ENCODE assay signal across 12 cellular contexts in the genomic region with DNA sequence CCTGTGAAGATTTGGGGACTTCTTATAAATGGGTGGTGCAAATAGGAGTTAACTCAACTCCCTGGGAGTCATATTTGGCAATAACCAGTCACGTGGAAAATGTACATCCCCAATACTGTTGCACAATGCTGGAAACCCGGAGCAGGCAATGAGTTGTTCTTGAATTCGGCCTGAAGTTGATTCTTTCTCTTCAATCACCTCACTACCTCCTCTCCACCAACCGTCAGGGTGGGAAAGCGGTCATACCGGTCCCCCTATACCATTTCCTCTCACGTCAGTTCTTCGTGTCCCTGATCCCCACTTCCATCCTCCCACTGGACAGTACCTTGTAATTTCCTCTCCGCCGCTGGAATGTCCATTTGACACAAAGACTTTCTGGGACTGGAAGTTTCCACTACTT. TPM values are rescaled to one million over a fixed set of nuclear protein-coding genes. Genes with fewer than 3 reads are reported as not detected.
DNase-seq lines count a peak whose midpoint lies in the region; ATAC-seq and TF ChIP-seq lines count a peak whose summit lies in the region.
"Had no signal": no experiment of that assay in that cellular context is flagged by ENCODE, and none has a peak within 500 bp of the region (broad histone marks: within the 10 kb centered on the region; RNA-seq: fewer than 3 reads in every experiment).

No MANE protein-coding gene starts in this region.

- H3K4me1 Mint-ChIP-seq in activated CD4-positive, alpha-beta memory T cell treated with anti-CD3 and anti-CD28 coated beads, Interleukin-2, amount 10 ng/mL, durations not matched to agents 7 days and 5 days, result peaks cover 80% of the 10 kb centered on the region
- H3K4me1 Mint-ChIP-seq in effector memory CD8-positive, alpha-beta T cell (ENCODE audit: low read depth in 2 of 2), result peaks cover 63 to 79% of the 10 kb centered on the region in 2 donors
- peaks cover 7% of the 10 kb centered on the region for H3K4me1 Mint-ChIP-seq in Caco-2 (ENCODE audit: low read depth, unreplicated experiment)

- H4K8ac ChIP-seq in mesenchymal stem cell (ENCODE audit: low read length), result no peak overlapping the region

- H3K4me3 Mint-ChIP-seq in activated CD4-positive, alpha-beta memory T cell treated with anti-CD3 and anti-CD28 coated beads, Interleukin-2, amount 10 ng/mL, durations not matched to agents 7 days and 5 days, result peak overlapping the region; percentile 99
- peak overlapping the region; percentile 82 to 98 for H3K4me3 Mint-ChIP-seq in effector memory CD8-positive, alpha-beta T cell
- no peak overlapping the region for H3K4me3 Mint-ChIP-seq in Caco-2 (ENCODE audit: unreplicated experiment)

- 57 to 71% (median 60%) methylated on average over 10 of the region's 10 CpGs for WGBS in spleen, 5 donors
- 63% methylated on average over 9 of the region's 10 CpGs for WGBS in mesenchymal stem cell

- no peak overlapping the region for H3K4me2 ChIP-seq in mesenchymal stem cell (ENCODE audit: low read length, poor library complexity, severe bottlenecking)

- H3K14ac ChIP-seq in mesenchymal stem cell (ENCODE audit: low read length in 2 of 2), result no peak overlapping the region

- no peak overlapping the region for H2BK15ac ChIP-seq in mesenchymal stem cell (ENCODE audit: low read depth, poor library complexity, severe bottlenecking)

- no peaks in the 10 kb centered on the region for H3K9me3 ChIP-seq in KOPT-K1 (ENCODE audit: insufficient read depth, low read length, poor library complexity, severe bottlenecking)
- H3K9me3 ChIP-seq in spleen, result no peaks in the 10 kb centered on the region
- no peaks in the 10 kb centered on the region for H3K9me3 ChIP-seq in Caco-2
- H3K9me3 ChIP-seq in mesenchymal stem cell (ENCODE audit: control insufficient read depth, low read length), result no peaks in the 10 kb centered on the region
- H3K9me3 ChIP-seq: prostate gland had no signal

- TF ChIP-seq POLR2A in spleen (IDR thresholded peaks at IDR 0.05), result no peak

- DNase-seq in activated CD4-positive, alpha-beta memory T cell treated with anti-CD3 and anti-CD28 coated beads, Interleukin-2, amount 10 ng/mL, durations not matched to agents 7 days and 5 days, result no peak
- DNase-seq in effector memory CD8-positive, alpha-beta T cell, result no peak
- DNase-seq in spleen (no peak), Caco-2 (no peak), mesenchymal stem cell (no peak), RWPE1 (ENCODE audit: low spot score) (no peak)
- DNase-seq: NCI-H1092, NCI-H774 had no signal

- H3K27ac Mint-ChIP-seq in activated CD4-positive, alpha-beta memory T cell treated with anti-CD3 and anti-CD28 coated beads, Interleukin-2, amount 10 ng/mL, durations not matched to agents 7 days and 5 days, result peak overlapping the region; percentile 65
- H3K27ac Mint-ChIP-seq in effector memory CD8-positive, alpha-beta T cell, result peak overlapping the region; percentile 85 to 94
- no peak overlapping the region for H3K27ac Mint-ChIP-seq in Caco-2 (ENCODE audit: unreplicated experiment)

- ATAC-seq in effector memory CD8-positive, alpha-beta T cell (replicated peaks), result peak; percentile 8
- ATAC-seq: SK-N-SH treated with all-trans-retinoic acid at 6 μM for 48 hours had no signal

- TF ChIP-seq CTCF in spleen (IDR thresholded peaks at IDR 0.05 in 8 of 11, conservative IDR thresholded peaks at IDR 0.05 in 3 of 11), result no peak
- no peak for TF ChIP-seq CTCF in Caco-2 (IDR thresholded peaks at IDR 0.05; ENCODE audit: insufficient read depth in 1 of 2, low read depth in 1 of 2, low read length in 1 of 2, severe bottlenecking in 1 of 2, unreplicated experiment in 1 of 2)
- TF ChIP-seq CTCF in RWPE1 (conservative IDR thresholded peaks at IDR 0.05; ENCODE audit: low read depth), result no peak

- peaks cover 74% of the 10 kb centered on the region for H3K36me3 ChIP-seq in KOPT-K1 (ENCODE audit: insufficient read depth, low read length)
- H3K36me3 ChIP-seq in spleen, result peaks cover 0 to 52% (median 34%) of the 10 kb centered on the region in 6 donors
- no peaks in the 10 kb centered on the region for H3K36me3 ChIP-seq in Caco-2 (ENCODE audit: control insufficient read depth, insufficient read depth, low read length)
- H3K36me3 ChIP-seq in mesenchymal stem cell (ENCODE audit: control insufficient read depth in 1 of 2, insufficient read depth in 2 of 2, low read depth in 1 of 2, low read length in 2 of 2), result no peaks in the 10 kb centered on the region
- H3K36me3 ChIP-seq: prostate gland had no signal

- H3K36me3 Mint-ChIP-seq in activated CD4-positive, alpha-beta memory T cell treated with anti-CD3 and anti-CD28 coated beads, Interleukin-2, amount 10 ng/mL, durations not matched to agents 7 days and 5 days (ENCODE audit: low read depth), result peaks cover 76% of the 10 kb centered on the region
- H3K36me3 Mint-ChIP-seq in effector memory CD8-positive, alpha-beta T cell (ENCODE audit: insufficient read depth), result peaks cover 73% of the 10 kb centered on the region
- no peaks in the 10 kb centered on the region for H3K36me3 Mint-ChIP-seq in Caco-2 (ENCODE audit: insufficient read depth, unreplicated experiment)

- H3K27me3 Mint-ChIP-seq in activated CD4-positive, alpha-beta memory T cell treated with anti-CD3 and anti-CD28 coated beads, Interleukin-2, amount 10 ng/mL, durations not matched to agents 7 days and 5 days, result no peaks in the 10 kb centered on the region
- H3K27me3 Mint-ChIP-seq in effector memory CD8-positive, alpha-beta T cell, result no peaks in the 10 kb centered on the region
- H3K27me3 Mint-ChIP-seq in Caco-2 (ENCODE audit: insufficient read depth, unreplicated experiment), result peaks cover 24% of the 10 kb centered on the region

- H3K9ac ChIP-seq in mesenchymal stem cell (ENCODE audit: low read length), result no peak overlapping the region

- POLR2A ChIA-PET in activated CD4-positive, alpha-beta memory T cell treated with anti-CD3 and anti-CD28 coated beads, Interleukin-2, amount 10 ng/mL, durations not matched to agents 7 days and 5 days (lab: Charles Lee), result interaction anchor here (0.6 to 5.8 kb wide), 8 partner anchors 16 to 335 kb away, joined by 4 to 42 read pairs (median 8); a partner anchor contains a TSS
- POLR2A ChIA-PET in Caco-2 (lab: Charles Lee) (no interaction called here), RWPE1 (lab: Yijun Ruan, JAX; ENCODE audit: low non-redundant PET) (no interaction called here)

- CTCF ChIA-PET in activated CD4-positive, alpha-beta memory T cell treated with anti-CD3 and anti-CD28 coated beads, Interleukin-2, amount 10 ng/mL, durations not matched to agents 7 days and 5 days (lab: Charles Lee), result interaction anchor here (0.6 to 3.3 kb wide), 3 partner anchors 16 to 289 kb away, joined by 3 to 29 read pairs (median 5); a partner anchor contains a TSS
- CTCF ChIA-PET in Caco-2 (lab: Charles Lee), result no interaction called here
- CTCF ChIA-PET in RWPE1 (lab: Yijun Ruan, JAX), result no interaction called here

- no peak overlapping the region for H2BK120ac ChIP-seq in mesenchymal stem cell (ENCODE audit: low read depth, low read length)

- H3K27ac ChIP-seq in KOPT-K1 (ENCODE audit: low read depth, low read length, poor library complexity, severe bottlenecking) (peak overlapping the region; percentile 100), spleen (peak overlapping the region; percentile 29 to 90 (median 86)), mesenchymal stem cell (ENCODE audit: low read length, poor library complexity, severe bottlenecking) (no peak overlapping the region), RWPE1 (no peak overlapping the region)

- no peak overlapping the region for H3K23ac ChIP-seq in mesenchymal stem cell (ENCODE audit: low read length in 2 of 2)

- no peak overlapping the region for H2BK5ac ChIP-seq in mesenchymal stem cell (ENCODE audit: low read depth, low read length, poor library complexity, severe bottlenecking)

- no peak overlapping the region for H3K18ac ChIP-seq in mesenchymal stem cell (ENCODE audit: low read depth in 1 of 2, low read length in 2 of 2)

- H3K4ac ChIP-seq in mesenchymal stem cell (ENCODE audit: low read depth in 1 of 2, low read length in 2 of 2), result no peak overlapping the region

- H2BK12ac ChIP-seq in mesenchymal stem cell (ENCODE audit: low read length in 2 of 2), result no peak overlapping the region

- H2AK5ac ChIP-seq in mesenchymal stem cell (ENCODE audit: low read length, severe bottlenecking), result no peak overlapping the region

- no TSS peak for BruUV-seq in Caco-2 (replicated peaks; lab: Mats Ljungman, UMichigan)

- H2AFZ ChIP-seq in mesenchymal stem cell (ENCODE audit: low read depth, low read length), result no peak overlapping the region

- no peaks in the 10 kb centered on the region for H3K27me3 ChIP-seq in spleen (replicated peaks in 1 of 7)
- H3K27me3 ChIP-seq in Caco-2 (replicated peaks; ENCODE audit: control insufficient read depth, insufficient read depth, low read length), result peaks cover 1% of the 10 kb centered on the region; the same call in 1 of the 2 replicates
- H3K27me3 ChIP-seq in mesenchymal stem cell (ENCODE audit: control insufficient read depth in 1 of 2, insufficient read depth in 1 of 2, low read length in 2 of 2), result peaks cover 0 to 17% of the 10 kb centered on the region in 2 experiments

- no peak overlapping the region for H4K91ac ChIP-seq in mesenchymal stem cell (ENCODE audit: low read length)

- intact Hi-C loops in spleen (cut with DNase I; ENCODE audit: low total_unique reads), result no loop called here
- intact Hi-C loops in Caco-2 (cut with micrococcal nuclease; ENCODE audit: unreplicated experiment), result no loop called here

- peaks cover 10 to 92% (median 65%) of the 10 kb centered on the region in 6 donors for H3K4me1 ChIP-seq in spleen
- no peaks in the 10 kb centered on the region for H3K4me1 ChIP-seq in Caco-2
- no peaks in the 10 kb centered on the region for H3K4me1 ChIP-seq in mesenchymal stem cell (ENCODE audit: control insufficient read depth, insufficient read depth, low read depth, low read length)
- H3K4me1 ChIP-seq: prostate gland had no signal

- no peaks in the 10 kb centered on the region for H3K9me3 Mint-ChIP-seq in activated CD4-positive, alpha-beta memory T cell treated with anti-CD3 and anti-CD28 coated beads, Interleukin-2, amount 10 ng/mL, durations not matched to agents 7 days and 5 days
- H3K9me3 Mint-ChIP-seq in effector memory CD8-positive, alpha-beta T cell, result no peaks in the 10 kb centered on the region
- no peaks in the 10 kb centered on the region for H3K9me3 Mint-ChIP-seq in Caco-2 (ENCODE audit: unreplicated experiment)

- H3K4me3 ChIP-seq in spleen (peak overlapping the region; percentile 42 to 84 (median 62)), Caco-2 (ENCODE audit: low read depth, low read length) (no peak overlapping the region), mesenchymal stem cell (ENCODE audit: insufficient read depth in 1 of 2, low read depth in 1 of 2, low read length in 2 of 2) (no peak overlapping the region)

- no peaks in the 10 kb centered on the region for H3K79me1 ChIP-seq in mesenchymal stem cell (replicated peaks; ENCODE audit: low read length, poor library complexity, severe bottlenecking)

RNA-seq across cellular contexts. Expression of a gene that starts 2.8 kb away (rescaled TPM):
- total RNA-seq in activated CD4-positive, alpha-beta memory T cell treated with anti-CD3 and anti-CD28 coated beads, Interleukin-2, amount 10 ng/mL, durations not matched to agents 7 days and 5 days, result 10 to 100 TPM; 83.9 to 84.3 TPM
- total RNA-seq in spleen (100 to 1,000 TPM in 3 of 7 donors, 10 to 100 TPM in 4; 34.0 to 183 (median 90.6) TPM), Caco-2 (2022) (not detected in 2 replicates)
- 100 to 1,000 TPM in 1 of 3 donors, 10 to 100 TPM in 2; 70.2 to 114 (median 75.9) TPM for polyA plus RNA-seq in spleen
- not detected for polyA plus RNA-seq in mesenchymal stem cell (2013, experiment 1 of 2)
- polyA plus RNA-seq in mesenchymal stem cell (2013, experiment 2 of 2), result not detected
- total RNA-seq: fibroblast of villous mesenchyme had no signal

RNA-seq across cellular contexts. Expression of a gene that starts 23.6 kb away (rescaled TPM):
- 10 to 100 TPM; 18.8 to 21.0 TPM for total RNA-seq in activated CD4-positive, alpha-beta memory T cell treated with anti-CD3 and anti-CD28 coated beads, Interleukin-2, amount 10 ng/mL, durations not matched to agents 7 days and 5 days
- total RNA-seq in spleen, result 10 to 100 TPM; 16.4 to 61.2 (median 48.1) TPM
- polyA plus RNA-seq in spleen, result 10 to 100 TPM in 2 of 3 donors, 1 to 10 TPM in 1; 8.7 to 31.2 (median 14.1) TPM
- total RNA-seq in Caco-2 (2022), result not detected in 2 replicates
- polyA plus RNA-seq in mesenchymal stem cell (2013, experiment 1 of 2), result not detected
- not detected for polyA plus RNA-seq in mesenchymal stem cell (2013, experiment 2 of 2)
- total RNA-seq: fibroblast of villous mesenchyme had no signal

RNA-seq across cellular contexts. Expression of a gene that starts 54.5 kb away (rescaled TPM):
- total RNA-seq in activated CD4-positive, alpha-beta memory T cell treated with anti-CD3 and anti-CD28 coated beads, Interleukin-2, amount 10 ng/mL, durations not matched to agents 7 days and 5 days, result 100 to 1,000 TPM; 113 to 120 TPM
- total RNA-seq in spleen (100 to 1,000 TPM in 1 of 7 donors, 10 to 100 TPM in 6; 48.6 to 126 (median 85.4) TPM), Caco-2 (2022) (not detected in 2 replicates)
- 10 to 100 TPM; 33.9 to 48.5 (median 47.5) TPM for polyA plus RNA-seq in spleen
- polyA plus RNA-seq in mesenchymal stem cell (2013, experiment 1 of 2), result 0.07 TPM
- polyA plus RNA-seq in mesenchymal stem cell (2013, experiment 2 of 2), result 0.07 TPM

Comparison
In these comparisons a context has a peak if more than half of its experiments do, and no peak if none do; other contexts are left out.
1. H3K27ac ChIP-seq: peak in KOPT-K1 (single experiment) and spleen (8 of 8); none in mesenchymal stem cell (single experiment) and RWPE1 (single experiment).
2. H3K4me3 ChIP-seq: peak in spleen (8 of 8); none in Caco-2 (single experiment) and mesenchymal stem cell (0 of 2).
3. RNA of a gene that starts 2.8 kb away (total RNA-seq): 34.0 to 183 TPM in spleen and 83.9 to 84.3 TPM in activated CD4-positive, alpha-beta memory T cell treated with anti-CD3 and anti-CD28 coated beads, Interleukin-2, amount 10 ng/mL, durations not matched to agents 7 days and 5 days; not detected in Caco-2; every median in the first group is over 10 times any median in the second.
4. RNA of a gene that starts 23.6 kb away (total RNA-seq): 16.4 to 61.2 TPM in spleen and 18.8 to 21.0 TPM in activated CD4-positive, alpha-beta memory T cell treated with anti-CD3 and anti-CD28 coated beads, Interleukin-2, amount 10 ng/mL, durations not matched to agents 7 days and 5 days; not detected in Caco-2; every median in the first group is over 10 times any median in the second.
5. RNA of a gene that starts 54.5 kb away (total RNA-seq): 113 to 120 TPM in activated CD4-positive, alpha-beta memory T cell treated with anti-CD3 and anti-CD28 coated beads, Interleukin-2, amount 10 ng/mL, durations not matched to agents 7 days and 5 days and 48.6 to 126 TPM in spleen; not detected in Caco-2; every median in the first group is over 10 times any median in the second.